Comparison of ENCODE assay signal across 9 cellular contexts in genomic region chr1:203291201-203292096, GRCh38. TPM values are rescaled to one million over a fixed set of nuclear protein-coding genes. Genes with fewer than 3 reads are reported as not detected.
DNase-seq lines count a peak whose midpoint lies in the region; ATAC-seq and TF ChIP-seq lines count a peak whose summit lies in the region.
"Had no signal": no experiment of that assay in that cellular context is flagged by ENCODE, and none has a peak within 500 bp of the region (broad histone marks: within the 10 kb centered on the region; RNA-seq: fewer than 3 reads in every experiment).

No MANE protein-coding gene starts in this region.

- no peaks in the 10 kb centered on the region for H3K9me3 ChIP-seq in tibial artery

- H3K4me3 ChIP-seq in tibial artery = no peak overlapping the region

- peak overlapping the region; percentile 100 for H3K27ac Mint-ChIP-seq in activated naive CD8-positive, alpha-beta T cell

- peaks cover 85% of the 10 kb centered on the region for H3K4me1 Mint-ChIP-seq in activated T-cell treated with anti-CD3 and anti-CD28 coated beads, Interleukin-2, amount 50 U/mL, for 4 hours (ENCODE audit: low read depth)
- H3K4me1 Mint-ChIP-seq in activated naive CD8-positive, alpha-beta T cell (ENCODE audit: low read depth) = peaks cover 84% of the 10 kb centered on the region

- no peaks in the 10 kb centered on the region for H3K9me3 Mint-ChIP-seq in activated T-cell treated with anti-CD3 and anti-CD28 coated beads, Interleukin-2, amount 50 U/mL, for 4 hours
- H3K9me3 Mint-ChIP-seq in activated naive CD8-positive, alpha-beta T cell (ENCODE audit: low read depth) = no peaks in the 10 kb centered on the region

- no peaks in the 10 kb centered on the region for H3K27me3 Mint-ChIP-seq in activated T-cell treated with anti-CD3 and anti-CD28 coated beads, Interleukin-2, amount 50 U/mL, for 4 hours (ENCODE audit: low read depth)
- no peaks in the 10 kb centered on the region for H3K27me3 Mint-ChIP-seq in activated naive CD8-positive, alpha-beta T cell

- ATAC-seq in activated T-cell treated with anti-CD3 and anti-CD28 coated beads, Interleukin-2, amount 50 U/mL, for 4 hours = no peak
- ATAC-seq in GM21619 (IDR thresholded peaks at IDR 0.05; ENCODE audit: unreplicated experiment) (no peak), HG02642 (IDR thresholded peaks at IDR 0.05; ENCODE audit: poor library complexity, unreplicated experiment) (no peak)

- peak overlapping the region; percentile 85 to 86 for H3K27ac ChIP-seq in tibial artery

- no peaks in the 10 kb centered on the region for H3K27me3 ChIP-seq in tibial artery

- no peaks in the 10 kb centered on the region for H3K36me3 ChIP-seq in tibial artery

- no peak for DNase-seq in activated T-cell treated with anti-CD3 and anti-CD28 coated beads, Interleukin-2, amount 50 U/mL, for 4 hours
- DNase-seq in activated T-cell treated with anti-CD3 and anti-CD28 coated beads, Interleukin-2, amount 50 U/mL, for 48 hours = no peak
- peak; percentile 83 for DNase-seq in mesenteric fat pad (ENCODE audit: low spot score)
- peak in 1 of 2 donors; percentile 42 for DNase-seq in tibial artery
- DNase-seq in activated gamma-delta T cell treated with Interleukin-2 at 50 U/mL for 16 hours = no peak

- peaks cover 0 to 51% (median 37%) of the 10 kb centered on the region in 4 donors for H3K4me1 ChIP-seq in tibial artery

- intact Hi-C loops in tibial artery (cut with DNase I; ENCODE audit: low total_unique reads) = no loop called here

- peak overlapping the region; percentile 29 for H3K4me3 Mint-ChIP-seq in activated T-cell treated with anti-CD3 and anti-CD28 coated beads, Interleukin-2, amount 50 U/mL, for 4 hours
- H3K4me3 Mint-ChIP-seq in activated naive CD8-positive, alpha-beta T cell = peak overlapping the region; percentile 89

- no peak for TF ChIP-seq CTCF in tibial artery (IDR thresholded peaks at IDR 0.05)

- H3K36me3 Mint-ChIP-seq in activated T-cell treated with anti-CD3 and anti-CD28 coated beads, Interleukin-2, amount 50 U/mL, for 4 hours (ENCODE audit: insufficient read depth) = no peaks in the 10 kb centered on the region
- no peaks in the 10 kb centered on the region for H3K36me3 Mint-ChIP-seq in activated naive CD8-positive, alpha-beta T cell

RNA-seq across cellular contexts. Expression of gene BTG2, which starts 13.9 kb away (rescaled TPM):
- 100 to 1,000 TPM in 1 of 3 donors, 10 to 100 TPM in 2; 73.0 to 101 (median 80.5) TPM for total RNA-seq in activated T-cell treated with anti-CD3 and anti-CD28 coated beads, Interleukin-2, amount 50 U/mL, for 4 hours
- total RNA-seq in mesenteric fat pad = 178 TPM

RNA-seq across cellular contexts. Expression of gene FMOD, which starts 59.5 kb away (rescaled TPM):
- total RNA-seq in activated T-cell treated with anti-CD3 and anti-CD28 coated beads, Interleukin-2, amount 50 U/mL, for 4 hours = 1 to 10 TPM in 1 of 3 donors, under 1 TPM in 2; 0.19 to 1.1 (median 0.26) TPM
- total RNA-seq in mesenteric fat pad = 95.2 TPM
- total RNA-seq: RPMI7951 had no signal

Comparison
In these comparisons a context has a peak if more than half of its experiments do, and no peak if none do; other contexts are left out.
1. RNA of gene FMOD, which starts 59.5 kb away (total RNA-seq): 95.2 TPM in mesenteric fat pad (single experiment); 0.19 to 1.1 TPM in activated T-cell treated with anti-CD3 and anti-CD28 coated beads, Interleukin-2, amount 50 U/mL, for 4 hours; every median in the first group is over 10 times any median in the second.